Comparison of ENCODE assay signal across 15 cellular contexts in the genomic region with DNA sequence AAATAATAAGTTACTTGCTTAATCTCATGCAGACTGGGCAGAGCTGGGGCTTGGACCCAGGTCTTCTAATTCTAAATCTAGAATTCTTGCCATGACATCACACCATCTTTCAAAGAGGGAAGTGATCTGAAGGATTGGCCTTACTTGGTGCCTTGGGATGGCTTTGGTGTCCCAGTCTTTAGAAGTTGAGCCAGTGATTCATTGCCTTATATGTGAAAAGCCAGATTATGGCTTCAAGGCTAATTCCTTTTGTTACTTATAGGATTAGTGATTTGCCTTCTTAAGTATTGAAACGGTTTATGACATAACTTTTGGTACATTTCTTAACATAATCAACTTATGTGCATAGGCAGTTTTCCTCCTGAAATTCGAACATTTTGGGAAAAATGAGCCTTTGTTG.
"Had no signal": no experiment of that assay in that cellular context is flagged by ENCODE, and none has a peak within 500 bp of the region (broad histone marks: within the 10 kb centered on the region; RNA-seq: fewer than 3 reads in every experiment).

No MANE protein-coding gene starts in this region.

- DNase-seq: activated CD4-positive, alpha-beta memory T cell treated with anti-CD3 and anti-CD28 coated beads, Interleukin-2, amount 10 ng/mL, durations not matched to agents 7 days and 5 days; activated CD4-positive, alpha-beta T cell treated with anti-CD3 and anti-CD28 coated beads for 4 hours; activated gamma-delta T cell; activated T-cell treated with anti-CD3 and anti-CD28 coated beads, Interleukin-2, amount 50 U/mL, for 4 hours; anterior cingulate cortex; effector memory CD4-positive, alpha-beta T cell; heart right ventricle; psoas muscle; right lobe of liver; stomach; T-helper 9 cell; testis; upper lobe of left lung had no signal

- H3K4me1 Mint-ChIP-seq: neural crest cell had no signal

- H3K4me3 Mint-ChIP-seq: activated CD4-positive, alpha-beta memory T cell treated with anti-CD3 and anti-CD28 coated beads, Interleukin-2, amount 10 ng/mL, durations not matched to agents 7 days and 5 days; activated T-cell treated with anti-CD3 and anti-CD28 coated beads, Interleukin-2, amount 50 U/mL, for 4 hours; dendritic cell treated with granulocyte-macrophage colony-stimulating factor and Interleukin-4, amounts not matched to agents 40 ng/mL and 50 ng/mL, for 4 days; neural crest cell had no signal

- H3K27me3 Mint-ChIP-seq: activated CD4-positive, alpha-beta memory T cell treated with anti-CD3 and anti-CD28 coated beads, Interleukin-2, amount 10 ng/mL, durations not matched to agents 7 days and 5 days; dendritic cell treated with granulocyte-macrophage colony-stimulating factor and Interleukin-4, amounts not matched to agents 40 ng/mL and 50 ng/mL, for 4 days had no signal

- H3K9me3 Mint-ChIP-seq: activated CD4-positive, alpha-beta memory T cell treated with anti-CD3 and anti-CD28 coated beads, Interleukin-2, amount 10 ng/mL, durations not matched to agents 7 days and 5 days; activated T-cell treated with anti-CD3 and anti-CD28 coated beads, Interleukin-2, amount 50 U/mL, for 4 hours; dendritic cell treated with granulocyte-macrophage colony-stimulating factor and Interleukin-4, amounts not matched to agents 40 ng/mL and 50 ng/mL, for 4 days; neural crest cell had no signal

- ATAC-seq: activated T-cell treated with anti-CD3 and anti-CD28 coated beads, Interleukin-2, amount 50 U/mL, for 4 hours; heart right ventricle; psoas muscle; right lobe of liver had no signal

- H3K27ac Mint-ChIP-seq: activated CD4-positive, alpha-beta memory T cell treated with anti-CD3 and anti-CD28 coated beads, Interleukin-2, amount 10 ng/mL, durations not matched to agents 7 days and 5 days; dendritic cell treated with granulocyte-macrophage colony-stimulating factor and Interleukin-4, amounts not matched to agents 40 ng/mL and 50 ng/mL, for 4 days had no signal
